Comparison of ENCODE assay signal across 26 cellular contexts in genomic region chr20:57208198-57208597, GRCh38. TPM values are rescaled to one million over a fixed set of nuclear protein-coding genes. Genes with fewer than 3 reads are reported as not detected.
"Had no signal": no experiment of that assay in that cellular context is flagged by ENCODE, and none has a peak within 500 bp of the region (broad histone marks: within the 10 kb centered on the region; RNA-seq: fewer than 3 reads in every experiment).

No MANE protein-coding gene starts in this region.

- H3K36me3 Mint-ChIP-seq: activated CD4-positive, alpha-beta memory T cell treated with anti-CD3 and anti-CD28 coated beads for 36 hours; activated naive CD8-positive, alpha-beta T cell treated with anti-CD3 and anti-CD28 coated beads, Interleukin-2, amount 10 ng/mL, durations not matched to agents 7 days and 5 days had no signal

- DNase-seq: activated CD4-positive, alpha-beta memory T cell treated with anti-CD3 and anti-CD28 coated beads for 36 hours; activated CD4-positive, alpha-beta T cell treated with anti-CD3 and anti-CD28 coated beads for 4 hours; activated naive CD8-positive, alpha-beta T cell treated with anti-CD3 and anti-CD28 coated beads, Interleukin-2, amount 10 ng/mL, durations not matched to agents 7 days and 5 days; activated T-cell treated with anti-CD3 and anti-CD28 coated beads for 4 hours; amygdala; brain microvascular endothelial cell; central memory CD4-positive, alpha-beta T cell; colonic mucosa; erythroblast; heart left ventricle; kidney glomerular epithelial cell; left ventricle myocardium inferior; occipital lobe; retina; stimulated activated CD4-positive, alpha-beta T cell treated with anti-CD3 and anti-CD28 coated beads, Interleukin-12 subunit alpha, Interleukin-12 subunit beta, amount 100 ng/mL, for 4 hours; stimulated activated CD4-positive, alpha-beta T cell treated with anti-CD3 and anti-CD28 coated beads, Interleukin-1b, Interleukin-23, amount 100 ng/mL, for 48 hours; stimulated activated CD8-positive, alpha-beta memory T cell treated with anti-CD3 and anti-CD28 coated beads, Interleukin-4, amount 100 ng/mL, for 48 hours; stimulated activated naive CD4-positive, alpha-beta T cell; substantia nigra; T1000; WERI-Rb-1 had no signal

- H3K27me3 ChIP-seq: brain microvascular endothelial cell, colonic mucosa, gastroesophageal sphincter, heart left ventricle, tibial nerve had no signal

- H3K36me3 ChIP-seq: brain microvascular endothelial cell, colonic mucosa, gastroesophageal sphincter, heart left ventricle, left ventricle myocardium inferior, WERI-Rb-1 had no signal

- H3K4me3 ChIP-seq: colonic mucosa, gastroesophageal sphincter, heart left ventricle, left ventricle myocardium inferior, tibial nerve had no signal

- H3K9me3 ChIP-seq: colonic mucosa had no signal

- ATAC-seq: gastroesophageal sphincter, heart left ventricle had no signal

- H3K27ac ChIP-seq: brain microvascular endothelial cell, colonic mucosa, gastroesophageal sphincter, heart left ventricle, left ventricle myocardium inferior, tibial nerve, WERI-Rb-1 had no signal

- H3K27ac Mint-ChIP-seq: activated CD4-positive, alpha-beta memory T cell treated with anti-CD3 and anti-CD28 coated beads for 36 hours; activated naive CD8-positive, alpha-beta T cell treated with anti-CD3 and anti-CD28 coated beads, Interleukin-2, amount 10 ng/mL, durations not matched to agents 7 days and 5 days; activated T-helper 1 cell treated with anti-CD3 and anti-CD28 coated beads, Interleukin-12 subunit alpha, Interleukin-12 subunit beta, Interleukin-2, Interleukin-4 antibody, amounts not matched to agents 30 ng/mL and 10 ng/mL and 1 ng/mL, durations not matched to agents 14 hours and 24 hours and 36 hours had no signal

RNA-seq across cellular contexts. Expression of gene BMP7, which starts 58.2 kb away (rescaled TPM):
- total RNA-seq: activated CD4-positive, alpha-beta memory T cell treated with anti-CD3 and anti-CD28 coated beads for 36 hours; activated naive CD8-positive, alpha-beta T cell treated with anti-CD3 and anti-CD28 coated beads, Interleukin-2, amount 10 ng/mL, durations not matched to agents 7 days and 5 days; myocyte; T-helper 1 cell treated with Interleukin-12 subunit alpha and Interleukin-12 subunit beta and Interleukin-4 antibody, amounts not matched to agents 30 ng/mL and 1 ng/mL, for 36 hours had no signal
